In genomic region chr2:109475531-109476210, GRCh38 we compare ENCODE assay signal across 11 cellular contexts.
DNase-seq lines count a peak whose midpoint lies in the region; ATAC-seq and TF ChIP-seq lines count a peak whose summit lies in the region.
"Had no signal": no experiment of that assay in that cellular context is flagged by ENCODE, and none has a peak within 500 bp of the region (broad histone marks: within the 10 kb centered on the region; RNA-seq: fewer than 3 reads in every experiment).

No MANE protein-coding gene starts in this region.

- no peaks in the 10 kb centered on the region for H3K9me3 Mint-ChIP-seq in progenitor cell of endocrine pancreas (ENCODE audit: low read depth)

- TF ChIP-seq CTCF in fibroblast of mammary gland (conservative IDR thresholded peaks at IDR 0.05; ENCODE audit: control insufficient read depth, insufficient read depth, low read depth, low read length) (no peak), progenitor cell of endocrine pancreas (IDR thresholded peaks at IDR 0.05; ENCODE audit: unreplicated experiment) (no peak)

- no peaks in the 10 kb centered on the region for H3K4me1 Mint-ChIP-seq in progenitor cell of endocrine pancreas (ENCODE audit: low read depth)

- no peak overlapping the region for H3K27ac Mint-ChIP-seq in progenitor cell of endocrine pancreas
- H3K27ac Mint-ChIP-seq: stimulated activated memory B cell treated with anti-CD40 and anti-IgM and Interleukin-4, amounts not matched to agents 10 μg/mL and 1 μg/mL and 100 μg/mL, for 72 hours had no signal

- ATAC-seq in GM18867 (IDR thresholded peaks at IDR 0.05; ENCODE audit: unreplicated experiment) (no peak), HG03139 (IDR thresholded peaks at IDR 0.05; ENCODE audit: unreplicated experiment) (no peak)

- H3K36me3 Mint-ChIP-seq in progenitor cell of endocrine pancreas (ENCODE audit: insufficient read depth): no peaks in the 10 kb centered on the region
- H3K36me3 Mint-ChIP-seq: CD4-positive, alpha-beta memory T cell; stimulated activated memory B cell treated with anti-CD40 and anti-IgM and Interleukin-4, amounts not matched to agents 10 μg/mL and 1 μg/mL and 100 μg/mL, for 72 hours had no signal

- DNase-seq in stimulated activated CD4-positive, alpha-beta T cell treated with anti-CD3 and anti-CD28 coated beads, Interleukin-1b, Interleukin-23, amount 100 ng/mL, for 48 hours: peak; percentile 17
- DNase-seq in stimulated activated CD4-positive, alpha-beta T cell treated with anti-CD3 and anti-CD28 coated beads, Interleukin-15, amount 100 ng/mL, for 24 hours: no peak
- DNase-seq in MV-4-11 (lab: John Stamatoyannopoulos, UW) (peak; percentile 37), fibroblast of mammary gland (ENCODE audit: low read depth) (peak; percentile 67), progenitor cell of endocrine pancreas (ENCODE audit: low spot score, unreplicated experiment) (no peak), NCI-H187 (lab: John Stamatoyannopoulos, UW) (no peak)
- DNase-seq: CD4-positive, alpha-beta memory T cell; NK-92 treated with Interleukin-12 subunit alpha and Interleukin-12 subunit beta, amount 100 ng/mL, for 24 hours had no signal

- peaks cover 4% of the 10 kb centered on the region for H3K27me3 Mint-ChIP-seq in progenitor cell of endocrine pancreas

- H3K4me3 ChIP-seq in fibroblast of mammary gland (ENCODE audit: control insufficient read depth, low read depth, low read length): no peak overlapping the region

- no peak overlapping the region for H3K4me3 Mint-ChIP-seq in progenitor cell of endocrine pancreas (ENCODE audit: low read depth)
- H3K4me3 Mint-ChIP-seq: CD4-positive, alpha-beta memory T cell; stimulated activated memory B cell treated with anti-CD40 and anti-IgM and Interleukin-4, amounts not matched to agents 10 μg/mL and 1 μg/mL and 100 μg/mL, for 72 hours had no signal

Comparison
In these comparisons a context has a peak if more than half of its experiments do, and no peak if none do; other contexts are left out.
1. DNase-seq: peak in stimulated activated CD4-positive, alpha-beta T cell treated with anti-CD3 and anti-CD28 coated beads, Interleukin-1b, Interleukin-23, amount 100 ng/mL, for 48 hours (single experiment), MV-4-11 (single experiment) and fibroblast of mammary gland (single experiment); none in stimulated activated CD4-positive, alpha-beta T cell treated with anti-CD3 and anti-CD28 coated beads, Interleukin-15, amount 100 ng/mL, for 24 hours (single experiment), progenitor cell of endocrine pancreas (single experiment) and NCI-H187 (0 of 2).